12 cellular contexts compared by ENCODE assay signal in the genomic region with DNA sequence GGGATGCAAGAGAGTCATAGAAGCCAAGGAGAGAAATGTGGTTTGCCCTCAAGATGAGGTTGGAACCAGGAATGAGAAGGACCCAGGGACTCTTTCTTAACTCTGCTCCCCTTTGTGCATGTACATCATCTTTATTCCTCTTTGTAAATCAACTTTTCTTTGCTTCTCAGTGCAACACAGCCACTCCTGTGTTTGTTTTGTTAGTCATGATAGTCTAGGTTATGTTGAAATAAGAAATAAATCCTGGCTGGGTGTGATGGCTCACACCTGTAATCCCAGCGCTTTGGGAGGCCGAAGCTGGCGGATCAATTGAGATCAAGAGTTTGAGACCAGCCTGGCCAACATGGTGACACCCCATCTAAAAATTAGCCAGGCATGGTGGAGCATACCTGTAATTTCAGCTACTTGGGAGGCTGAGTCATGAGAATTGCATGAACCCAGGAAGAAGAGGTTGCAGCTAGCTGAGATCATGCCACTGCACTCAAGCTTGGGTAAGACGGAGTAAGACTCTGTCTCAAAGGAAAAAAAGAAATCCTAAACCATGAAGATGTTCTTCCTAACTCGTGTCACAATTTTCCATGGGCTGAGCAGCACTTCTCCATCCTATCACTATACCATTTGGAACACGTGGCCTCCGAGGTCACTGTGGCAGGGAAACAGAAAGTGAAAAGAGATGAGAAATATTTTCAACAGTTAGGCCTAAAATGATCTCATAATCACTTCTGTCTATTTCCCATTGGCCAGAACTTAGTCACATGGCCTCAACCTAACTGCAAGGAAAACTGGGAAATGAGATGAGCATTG.
DNase-seq lines count a peak whose midpoint lies in the region; ATAC-seq and TF ChIP-seq lines count a peak whose summit lies in the region.
"Had no signal": no experiment of that assay in that cellular context is flagged by ENCODE, and none has a peak within 500 bp of the region (broad histone marks: within the 10 kb centered on the region; RNA-seq: fewer than 3 reads in every experiment).

No MANE protein-coding gene starts in this region.

- H3K4me1 ChIP-seq in SJSA1 (replicated peaks), result peaks cover 35% of the 10 kb centered on the region
- peaks cover 18% of the 10 kb centered on the region for H3K4me1 ChIP-seq in fibroblast of lung (ENCODE audit: control insufficient read depth, extremely low read depth, insufficient read depth, low read length)

- peaks cover 12 to 21% of the 10 kb centered on the region in 2 donors for H3K27me3 Mint-ChIP-seq in natural killer cell (ENCODE audit: low read depth in 2 of 2)

- peak overlapping the region; percentile 3 for H3K4me2 ChIP-seq in fibroblast of lung (ENCODE audit: extremely low read depth, insufficient read depth, low read length)

- in situ Hi-C loops in KBM-7 (cut with MboI; ENCODE audit: low pct_unique_long_range_greater_than_20kb, low sequenced_read_pairs), result no loop called here

- DNase-seq in ELR (ENCODE audit: low read depth) (peak; percentile 80), SJSA1 (ENCODE audit: low read depth in 1 of 2, low spot score in 2 of 2) (peak; percentile 52 to 64), fibroblast of lung (ENCODE audit: low read depth in 2 of 2) (peak; percentile 83 to 85), skeletal muscle cell (ENCODE audit: low read depth) (peak; percentile 89), KBM-7 (no peak), HUDEP-2 (lab: John Stamatoyannopoulos, UW; ENCODE audit: unreplicated experiment in 76 of 76) (no peak), natural killer cell (no peak), mesenteric fat pad (ENCODE audit: low spot score) (no peak)
- DNase-seq: activated T-cell treated with anti-CD3 and anti-CD28 coated beads, Interleukin-2, amount 50 U/mL, for 72 hours; effector memory CD4-positive, alpha-beta T cell; NCI-H526 treated with DMSO at 0.1 percent for 48 hours had no signal

- no peaks in the 10 kb centered on the region for H4K20me1 ChIP-seq in fibroblast of lung (ENCODE audit: control insufficient read depth, extremely low read depth, insufficient read depth, low read length)

- H3K9ac ChIP-seq in fibroblast of lung (ENCODE audit: insufficient read depth, low read length), result no peak overlapping the region

- H3K4me3 ChIP-seq in SJSA1, result no peak overlapping the region
- no peak overlapping the region for H3K4me3 ChIP-seq in fibroblast of lung (replicated peaks in 1 of 4; ENCODE audit: control extremely low read depth in 1 of 4, insufficient read depth in 1 of 4, low read depth in 3 of 4, low read length in 4 of 4)
- no peak overlapping the region for H3K4me3 ChIP-seq in skeletal muscle cell (ENCODE audit: low read depth, low read length)
- H3K4me3 ChIP-seq: lung had no signal

- H3K36me3 ChIP-seq in SJSA1 (no peaks in the 10 kb centered on the region), fibroblast of lung (ENCODE audit: control insufficient read depth, insufficient read depth, low read length) (no peaks in the 10 kb centered on the region)

- H3K4me3 Mint-ChIP-seq in natural killer cell, result no peak overlapping the region
- H3K4me3 Mint-ChIP-seq: activated T-cell treated with anti-CD3 and anti-CD28 coated beads, Interleukin-2, amount 50 U/mL, for 72 hours had no signal

- no peak for TF ChIP-seq CTCF in fibroblast of lung (conservative IDR thresholded peaks at IDR 0.05 in 1 of 2, IDR thresholded peaks at IDR 0.05 in 1 of 2; ENCODE audit: low read depth in 1 of 2, low read length in 2 of 2)
- no peak for TF ChIP-seq CTCF in natural killer cell (IDR thresholded peaks at IDR 0.05)

- no peaks in the 10 kb centered on the region for H3K79me2 ChIP-seq in fibroblast of lung (ENCODE audit: control insufficient read depth, insufficient read depth, low read length)

- no peaks in the 10 kb centered on the region for H3K4me1 Mint-ChIP-seq in natural killer cell

- no peaks in the 10 kb centered on the region for H3K36me3 Mint-ChIP-seq in natural killer cell

- no peak for ATAC-seq in natural killer cell
- ATAC-seq: activated T-cell treated with anti-CD3 and anti-CD28 coated beads, Interleukin-2, amount 50 U/mL, for 72 hours had no signal

- H3K27ac ChIP-seq in SJSA1, result peak overlapping the region; percentile 88
- peak overlapping the region; percentile 76 for H3K27ac ChIP-seq in fibroblast of lung (ENCODE audit: insufficient read depth, low read length)

- H3K9me3 Mint-ChIP-seq in natural killer cell, result no peaks in the 10 kb centered on the region

- H3K27me3 ChIP-seq in SJSA1 (replicated peaks), result no peaks in the 10 kb centered on the region
- H3K27me3 ChIP-seq in fibroblast of lung (ENCODE audit: control insufficient read depth, insufficient read depth, low read length), result no peaks in the 10 kb centered on the region

- no peak overlapping the region for H2AFZ ChIP-seq in fibroblast of lung (ENCODE audit: low read length)

- H3K9me3 ChIP-seq in SJSA1 (replicated peaks) (no peaks in the 10 kb centered on the region), fibroblast of lung (ENCODE audit: control insufficient read depth, insufficient read depth, low read depth, low read length) (no peaks in the 10 kb centered on the region)

- no peak overlapping the region for H3K27ac Mint-ChIP-seq in natural killer cell
- H3K27ac Mint-ChIP-seq: activated T-cell treated with anti-CD3 and anti-CD28 coated beads, Interleukin-2, amount 50 U/mL, for 72 hours had no signal

- intact Hi-C loops in natural killer cell (cut with micrococcal nuclease), result no loop called here

Comparison
In these comparisons a context has a peak if more than half of its experiments do, and no peak if none do; other contexts are left out.
1. DNase-seq: peak in ELR (single experiment), SJSA1 (2 of 2), fibroblast of lung (2 of 2) and skeletal muscle cell (single experiment); none in KBM-7 (single experiment), HUDEP-2 (0 of 76), natural killer cell (single experiment) and mesenteric fat pad (single experiment).